In genomic region chr22:35619336-35620094, GRCh38 we compare ENCODE assay signal across 19 cellular contexts. TPM values are rescaled to one million over a fixed set of nuclear protein-coding genes. Genes with fewer than 3 reads are reported as not detected.
DNase-seq lines count a peak whose midpoint lies in the region; ATAC-seq and TF ChIP-seq lines count a peak whose summit lies in the region.
"Had no signal": no experiment of that assay in that cellular context is flagged by ENCODE, and none has a peak within 500 bp of the region (broad histone marks: within the 10 kb centered on the region; RNA-seq: fewer than 3 reads in every experiment).

No MANE protein-coding gene starts in this region.

- H3K4me3 ChIP-seq in heart left ventricle (no peak overlapping the region), Panc1 (ENCODE audit: low read depth in 2 of 2, low read length in 2 of 2) (no peak overlapping the region), neural progenitor cell (no peak overlapping the region), skeletal muscle tissue (ENCODE audit: low read length in 3 of 3) (peak overlapping the region in 1 of 3 donors; percentile 8)

- peaks cover 6% of the 10 kb centered on the region for H3K27me3 Mint-ChIP-seq in neural progenitor cell (ENCODE audit: insufficient read depth, low read depth)

- H3K4me1 ChIP-seq in heart left ventricle: peaks cover 0 to 49% (median 24%) of the 10 kb centered on the region in 12 donors
- peaks cover 43% of the 10 kb centered on the region for H3K4me1 ChIP-seq in Panc1 (ENCODE audit: control insufficient read depth, insufficient read depth, low read length)
- H3K4me1 ChIP-seq in neural progenitor cell: peaks cover 23% of the 10 kb centered on the region
- peaks cover 46 to 60% (median 48%) of the 10 kb centered on the region in 3 donors for H3K4me1 ChIP-seq in skeletal muscle tissue (ENCODE audit: control insufficient read depth in 3 of 3, insufficient read depth in 3 of 3, low read length in 3 of 3)

- POLR2A ChIA-PET in Panc1 (lab: Charles Lee): interaction anchor here (1.0 kb wide), 1 partner anchor 116 kb away, joined by 4 read pairs; no protein-coding TSS in a partner anchor

- DNase-seq in heart left ventricle: no peak
- no peak for DNase-seq in left ventricle myocardium superior
- DNase-seq in Panc1 (ENCODE audit: low read depth, low spot score): no peak
- DNase-seq in neural progenitor cell (ENCODE audit: low spot score): no peak
- no peak for DNase-seq in SHP77 treated with DMSO at 0.1 percent for 48 hours (lab: John Stamatoyannopoulos, UW)
- DNase-seq in occipital lobe (lab: John Stamatoyannopoulos, UW): no peak
- no peak for DNase-seq in mucosa of gallbladder (ENCODE audit: low spot score)
- DNase-seq: AML-193, GDM1, Kasumi-1, NCI-H1694 treated with DMSO at 0.1 percent for 48 hours, NCI-H446, NCI-H526 treated with DMSO at 0.1 percent for 48 hours, OCI-M1, Right ventricle myocardium superior had no signal

- 84 to 91% (median 89%) methylated on average over 12 to 13 of the region's 13 CpGs for WGBS in heart left ventricle, 4 donors

- in situ Hi-C loops in Panc1 (cut with HindIII; ENCODE audit: low pct_unique_long_range_greater_than_20kb, low sequenced_read_pairs): no loop called here

- H3K27ac Mint-ChIP-seq in neural progenitor cell: peak overlapping the region; percentile 55
- H3K27ac Mint-ChIP-seq: CD14-positive monocyte had no signal

- H3K9me3 Mint-ChIP-seq in neural progenitor cell: no peaks in the 10 kb centered on the region

- H4K20me1 ChIP-seq in neural progenitor cell (ENCODE audit: low read depth): no peaks in the 10 kb centered on the region

- H3K36me3 Mint-ChIP-seq in neural progenitor cell: no peaks in the 10 kb centered on the region
- H3K36me3 Mint-ChIP-seq: CD14-positive monocyte had no signal

- no peaks in the 10 kb centered on the region for H3K9me3 ChIP-seq in heart left ventricle
- H3K9me3 ChIP-seq in Panc1 (ENCODE audit: control insufficient read depth, insufficient read depth, low read depth, low read length): no peaks in the 10 kb centered on the region
- H3K9me3 ChIP-seq in neural progenitor cell (ENCODE audit: low read depth): no peaks in the 10 kb centered on the region
- H3K9me3 ChIP-seq in skeletal muscle tissue (ENCODE audit: control insufficient read depth in 3 of 3, low read length in 3 of 3): no peaks in the 10 kb centered on the region

- intact Hi-C loops in heart left ventricle (cut with DNase I): loop anchor here in 8 of 10 donors (5.0 to 10.0 kb wide), 10 partner anchors 32 to 505 kb away; partner anchors contain the start of gene RASD2 (in 1 of the 8)
- intact Hi-C loops in left ventricle myocardium superior (cut with micrococcal nuclease): loop anchor here (5.0 kb wide), 1 partner anchor 187 kb away; no protein-coding TSS in a partner anchor
- intact Hi-C loops in Panc1 (cut with micrococcal nuclease; ENCODE audit: unreplicated experiment): loop anchor here (10.0 kb wide), 1 partner anchor 295 kb away; no protein-coding TSS in a partner anchor

- H3K27me3 ChIP-seq in heart left ventricle (no peaks in the 10 kb centered on the region), Panc1 (ENCODE audit: control insufficient read depth, insufficient read depth, low read length) (no peaks in the 10 kb centered on the region), neural progenitor cell (no peaks in the 10 kb centered on the region), skeletal muscle tissue (ENCODE audit: control insufficient read depth in 3 of 3, insufficient read depth in 3 of 3, low read length in 3 of 3) (no peaks in the 10 kb centered on the region)

- CTCF ChIA-PET in Panc1 (lab: Charles Lee): no interaction called here

- peaks cover 24% of the 10 kb centered on the region for H3K4me1 Mint-ChIP-seq in neural progenitor cell

- no peaks in the 10 kb centered on the region for H3K36me3 ChIP-seq in heart left ventricle
- H3K36me3 ChIP-seq in Panc1 (ENCODE audit: control insufficient read depth, insufficient read depth, low read length): no peaks in the 10 kb centered on the region
- no peaks in the 10 kb centered on the region for H3K36me3 ChIP-seq in neural progenitor cell
- peaks cover 0 to 16% (median under 1%) of the 10 kb centered on the region in 3 donors for H3K36me3 ChIP-seq in skeletal muscle tissue (ENCODE audit: control insufficient read depth in 3 of 3, insufficient read depth in 3 of 3, low read length in 3 of 3)

- no peak overlapping the region for H3K4me2 ChIP-seq in neural progenitor cell

- BruUV-seq in Panc1 (replicated peaks; lab: Mats Ljungman, UMichigan): no TSS peak

- peaks cover 7% of the 10 kb centered on the region for H3F3A ChIP-seq in neural progenitor cell (ENCODE audit: low read depth)

- H2AFZ ChIP-seq in neural progenitor cell (replicated peaks): no peak overlapping the region

- no peak overlapping the region for H3K4me3 Mint-ChIP-seq in neural progenitor cell
- H3K4me3 Mint-ChIP-seq: CD14-positive monocyte had no signal

- H3K9ac ChIP-seq in neural progenitor cell: no peak overlapping the region
- peak overlapping the region; percentile 35 to 95 (median 53) for H3K9ac ChIP-seq in skeletal muscle tissue (ENCODE audit: low read depth in 1 of 3, low read length in 3 of 3)

- no peaks in the 10 kb centered on the region for H3K79me2 ChIP-seq in neural progenitor cell (ENCODE audit: low read depth)

- ATAC-seq in heart left ventricle (no peak), left ventricle myocardium superior (no peak), Panc1 (no peak)

- peak overlapping the region; percentile 20 to 96 (median 87) for H3K27ac ChIP-seq in heart left ventricle
- peak overlapping the region; percentile 97 for H3K27ac ChIP-seq in Panc1 (ENCODE audit: low read length)
- H3K27ac ChIP-seq in neural progenitor cell: no peak overlapping the region
- peak overlapping the region; percentile 95 for H3K27ac ChIP-seq in skeletal muscle tissue (ENCODE audit: low read depth, low read length)

- no peak for TF ChIP-seq CTCF in heart left ventricle (IDR thresholded peaks at IDR 0.05)
- TF ChIP-seq CTCF in Panc1 (IDR thresholded peaks at IDR 0.05): no peak
- TF ChIP-seq CTCF in neural progenitor cell (IDR thresholded peaks at IDR 0.05): no peak

- TF ChIP-seq POLR2A in heart left ventricle (IDR thresholded peaks at IDR 0.05): no peak

RNA-seq across cellular contexts. Expression of gene MB, which starts 2.4 kb away (rescaled TPM):
- total RNA-seq in heart left ventricle (over 10,000 TPM in 7 of 9 donors, 1,000 to 10,000 TPM in 2; 6,950 to 16,840 (median 13,341) TPM), left ventricle myocardium superior (17,299 TPM), Panc1 (2021; ENCODE audit: unreplicated experiment) (17.3 TPM), neural progenitor cell (ENCODE audit: low replicate concordance) (0.53 TPM in 1 of 2 replicates, not detected in the other), skeletal muscle tissue (84.5 TPM), occipital lobe (not detected), mucosa of gallbladder (0.35 TPM)
- over 10,000 TPM in 1 of 2 donors, 1,000 to 10,000 TPM in 1; 6,181 to 16,360 TPM for polyA plus RNA-seq in heart left ventricle
- 29.4 TPM for polyA plus RNA-seq in Panc1 (2012; ENCODE audit: insufficient read length)
- total RNA-seq: MCF 10A had no signal
- polyA plus RNA-seq: AG04450, CD14-positive monocyte had no signal

RNA-seq across cellular contexts. Expression of gene APOL6, which starts 28.7 kb away (rescaled TPM):
- total RNA-seq in heart left ventricle (10 to 100 TPM in 3 of 9 donors, 1 to 10 TPM in 6; 3.3 to 55.8 (median 7.3) TPM), left ventricle myocardium superior (5.2 TPM), Panc1 (2021; ENCODE audit: unreplicated experiment) (16.4 TPM), neural progenitor cell (ENCODE audit: low replicate concordance) (0.03 TPM in 1 of 2 replicates, not detected in the other), skeletal muscle tissue (5.2 TPM), occipital lobe (2.2 TPM), mucosa of gallbladder (27.0 TPM)
- 1 to 10 TPM; 2.3 to 2.4 TPM for polyA plus RNA-seq in heart left ventricle
- polyA plus RNA-seq in Panc1 (2012; ENCODE audit: insufficient read length): 4.8 TPM

Comparison
In these comparisons a context has a peak if more than half of its experiments do, and no peak if none do; other contexts are left out.
1. RNA of gene MB, which starts 2.4 kb away (total RNA-seq): 17,299 TPM in left ventricle myocardium superior (single experiment) and 6,950 to 16,840 TPM in heart left ventricle; 84.5 TPM in skeletal muscle tissue (single experiment), 17.3 TPM in Panc1 (single experiment), 0.35 TPM in mucosa of gallbladder (single experiment), not detected in occipital lobe (single experiment) and 0.53 TPM in neural progenitor cell; every median in the first group is over 10 times any median in the second.